35 cellular contexts compared by ENCODE assay signal in the genomic region with DNA sequence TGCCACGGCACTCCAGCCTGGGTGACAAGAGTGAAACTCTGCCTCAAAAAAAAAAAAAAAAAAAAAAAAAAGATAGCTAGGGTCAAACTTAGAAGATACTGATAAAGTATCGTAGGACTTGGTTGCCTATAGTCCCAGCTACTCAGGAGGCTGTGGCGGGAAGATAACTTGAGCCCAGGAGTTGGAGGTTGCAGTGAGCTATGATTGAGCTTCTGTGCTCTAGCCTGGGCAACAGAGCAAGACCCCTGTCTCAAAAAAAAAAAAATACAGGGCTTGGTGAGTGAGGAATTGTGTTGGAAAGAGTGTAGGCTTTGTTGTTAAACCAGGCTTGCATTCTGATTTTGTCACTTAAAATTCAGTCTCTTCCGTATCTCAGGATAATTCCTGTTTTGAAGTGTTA.
"Had no signal": no experiment of that assay in that cellular context is flagged by ENCODE, and none has a peak within 500 bp of the region (broad histone marks: within the 10 kb centered on the region; RNA-seq: fewer than 3 reads in every experiment).

No MANE protein-coding gene starts in this region.

- FAIRE-seq: TTC549 had no signal

- H3K27ac ChIP-seq: adrenal gland, body of pancreas, brain microvascular endothelial cell, breast epithelium, WERI-Rb-1 had no signal

- H3K9me3 Mint-ChIP-seq: activated CD4-positive, alpha-beta memory T cell treated with anti-CD3 and anti-CD28 coated beads, Interleukin-2, amount 10 ng/mL, durations not matched to agents 7 days and 5 days; activated CD4-positive, alpha-beta T cell treated with anti-CD3 and anti-CD28 coated beads, Interleukin-2, amount 10 ng/mL, durations not matched to agents 7 days and 5 days; activated naive CD4-positive, alpha-beta T cell treated with anti-CD3 and anti-CD28 coated beads for 36 hours; activated naive CD4-positive, alpha-beta T cell treated with anti-CD3 and anti-CD28 coated beads, Interleukin-2, amount 50 U/mL, for 72 hours; activated naive CD8-positive, alpha-beta T cell treated with anti-CD3 and anti-CD28 coated beads, Interleukin-2, amount 10 ng/mL, durations not matched to agents 7 days and 5 days; activated T-cell treated with anti-CD3 and anti-CD28 coated beads, Interleukin-2, amount 50 U/mL, for 24 hours; T-cell; T-helper 2 cell treated with Interferon-gamma antibody and Interleukin-4, amounts not matched to agents 5 μg/mL and 100 μg/mL, for 36 hours; WTC11 had no signal

- DNase-seq: activated CD4-positive, alpha-beta memory T cell treated with anti-CD3 and anti-CD28 coated beads, Interleukin-2, amount 10 ng/mL, durations not matched to agents 7 days and 5 days; activated CD4-positive, alpha-beta T cell treated with anti-CD3 and anti-CD28 coated beads for 1 hour; activated CD4-positive, alpha-beta T cell treated with anti-CD3 and anti-CD28 coated beads for 36 hours; activated CD4-positive, alpha-beta T cell treated with anti-CD3 and anti-CD28 coated beads for 48 hours; activated CD4-positive, alpha-beta T cell treated with anti-CD3 and anti-CD28 coated beads, Interleukin-2, amount 10 ng/mL, durations not matched to agents 7 days and 5 days; activated CD4-positive, alpha-beta T cell treated with anti-CD3 and anti-CD28 coated beads, Interleukin-2, amount 50 U/mL, for 48 hours; activated CD4-positive, CD25-positive, alpha-beta regulatory T cell; activated CD8-positive, alpha-beta memory T cell treated with anti-CD3 and anti-CD28 coated beads for 24 hours; activated CD8-positive, alpha-beta memory T cell treated with anti-CD3 and anti-CD28 coated beads, Interleukin-2, amount 10 ng/mL, durations not matched to agents 7 days and 5 days; activated CD8-positive, alpha-beta memory T cell treated with anti-CD3 and anti-CD28 coated beads, Interleukin-2, amount 50 U/mL, for 48 hours; activated CD8-positive, alpha-beta T cell treated with anti-CD3 and anti-CD28 coated beads, Interleukin-2, amount 10 ng/mL, durations not matched to agents 7 days and 5 days; activated effector memory CD4-positive, alpha-beta T cell treated with anti-CD3 and anti-CD28 coated beads, Interleukin-2, amount 50 U/mL, for 16 hours; activated gamma-delta T cell treated with Interleukin-2 at 50 U/mL for 16 hours; activated naive CD4-positive, alpha-beta T cell; activated naive CD4-positive, alpha-beta T cell treated with anti-CD3 and anti-CD28 coated beads for 36 hours; activated naive CD4-positive, alpha-beta T cell treated with anti-CD3 and anti-CD28 coated beads, Interleukin-2, amount 50 U/mL, for 16 hours; activated naive CD8-positive, alpha-beta T cell treated with anti-CD3 and anti-CD28 coated beads, Interleukin-2, amount 10 ng/mL, durations not matched to agents 7 days and 5 days; activated T-cell treated with anti-CD3 and anti-CD28 coated beads, Interleukin-2, amount 50 U/mL, for 24 hours; activated T-cell treated with anti-CD3 and anti-CD28 coated beads, Interleukin-2, amount 50 U/mL, for 48 hours; adrenal gland; amniotic stem cell; aorta; body of pancreas; brain microvascular endothelial cell; central memory CD4-positive, alpha-beta T cell; T-cell; T-helper 2 cell; T-helper 9 cell; WERI-Rb-1 had no signal

- H3K4me3 Mint-ChIP-seq: activated CD4-positive, alpha-beta memory T cell treated with anti-CD3 and anti-CD28 coated beads, Interleukin-2, amount 10 ng/mL, durations not matched to agents 7 days and 5 days; activated CD4-positive, alpha-beta T cell treated with anti-CD3 and anti-CD28 coated beads for 36 hours; activated CD4-positive, alpha-beta T cell treated with anti-CD3 and anti-CD28 coated beads, Interleukin-2, amount 10 ng/mL, durations not matched to agents 7 days and 5 days; activated CD8-positive, alpha-beta memory T cell treated with anti-CD3 and anti-CD28 coated beads, Interleukin-2, amount 10 ng/mL, durations not matched to agents 7 days and 5 days; activated CD8-positive, alpha-beta T cell treated with anti-CD3 and anti-CD28 coated beads, Interleukin-2, amount 10 ng/mL, durations not matched to agents 7 days and 5 days; activated naive CD4-positive, alpha-beta T cell treated with anti-CD3 and anti-CD28 coated beads for 36 hours; activated naive CD8-positive, alpha-beta T cell treated with anti-CD3 and anti-CD28 coated beads, Interleukin-2, amount 10 ng/mL, durations not matched to agents 7 days and 5 days; activated T-cell treated with anti-CD3 and anti-CD28 coated beads, Interleukin-2, amount 50 U/mL, for 24 hours; T-cell; T-helper 2 cell treated with Interferon-gamma antibody and Interleukin-4, amounts not matched to agents 5 μg/mL and 100 μg/mL, for 36 hours; WTC11 had no signal

- H3K36me3 ChIP-seq: breast epithelium had no signal

- H3K4me3 ChIP-seq: adrenal gland, body of pancreas, breast epithelium had no signal

- H3K27ac Mint-ChIP-seq: activated CD4-positive, alpha-beta T cell treated with anti-CD3 and anti-CD28 coated beads for 36 hours; activated CD4-positive, alpha-beta T cell treated with anti-CD3 and anti-CD28 coated beads, Interleukin-2, amount 10 ng/mL, durations not matched to agents 7 days and 5 days; activated CD8-positive, alpha-beta memory T cell treated with anti-CD3 and anti-CD28 coated beads, Interleukin-2, amount 10 ng/mL, durations not matched to agents 7 days and 5 days; activated CD8-positive, alpha-beta T cell treated with anti-CD3 and anti-CD28 coated beads, Interleukin-2, amount 10 ng/mL, durations not matched to agents 7 days and 5 days; activated naive CD4-positive, alpha-beta T cell treated with anti-CD3 and anti-CD28 coated beads, Interleukin-2, amount 50 U/mL, for 72 hours; activated T-cell treated with anti-CD3 and anti-CD28 coated beads, Interleukin-2, amount 50 U/mL, for 24 hours; T-cell; T-helper 2 cell treated with Interferon-gamma antibody and Interleukin-4, amounts not matched to agents 5 μg/mL and 100 μg/mL, for 36 hours; WTC11 had no signal

- H3K4me1 ChIP-seq: breast epithelium had no signal

- H3K27me3 ChIP-seq: adrenal gland, body of pancreas, brain microvascular endothelial cell had no signal

- H3K27me3 Mint-ChIP-seq: activated CD4-positive, alpha-beta memory T cell treated with anti-CD3 and anti-CD28 coated beads, Interleukin-2, amount 10 ng/mL, durations not matched to agents 7 days and 5 days; activated CD4-positive, alpha-beta T cell treated with anti-CD3 and anti-CD28 coated beads for 36 hours; activated CD4-positive, alpha-beta T cell treated with anti-CD3 and anti-CD28 coated beads, Interleukin-2, amount 10 ng/mL, durations not matched to agents 7 days and 5 days; activated CD8-positive, alpha-beta memory T cell treated with anti-CD3 and anti-CD28 coated beads, Interleukin-2, amount 10 ng/mL, durations not matched to agents 7 days and 5 days; activated naive CD8-positive, alpha-beta T cell treated with anti-CD3 and anti-CD28 coated beads, Interleukin-2, amount 10 ng/mL, durations not matched to agents 7 days and 5 days had no signal

- H3K9me3 ChIP-seq: adrenal gland, body of pancreas, breast epithelium had no signal

- ATAC-seq: activated CD4-positive, alpha-beta T cell treated with anti-CD3 and anti-CD28 coated beads for 36 hours; activated CD4-positive, CD25-positive, alpha-beta regulatory T cell treated with anti-CD3 and anti-CD28 coated beads, Interleukin-2, amount 50 U/mL, for 24 hours; activated CD8-positive, alpha-beta memory T cell treated with anti-CD3 and anti-CD28 coated beads, Interleukin-2, amount 10 ng/mL, durations not matched to agents 7 days and 5 days; activated CD8-positive, alpha-beta T cell treated with anti-CD3 and anti-CD28 coated beads, Interleukin-2, amount 10 ng/mL, durations not matched to agents 7 days and 5 days; activated naive CD4-positive, alpha-beta T cell treated with anti-CD3 and anti-CD28 coated beads, Interleukin-2, amount 50 U/mL, for 72 hours; body of pancreas; T-cell; WTC11 had no signal
